Comparison of ENCODE assay signal across 17 cellular contexts in genomic region chr1:160679893-160680292, GRCh38. TPM values are rescaled to one million over a fixed set of nuclear protein-coding genes. Genes with fewer than 3 reads are reported as not detected.
DNase-seq lines count a peak whose midpoint lies in the region; ATAC-seq and TF ChIP-seq lines count a peak whose summit lies in the region.
"Had no signal": no experiment of that assay in that cellular context is flagged by ENCODE, and none has a peak within 500 bp of the region (broad histone marks: within the 10 kb centered on the region; RNA-seq: fewer than 3 reads in every experiment).

No MANE protein-coding gene starts in this region.

- POLR2A ChIA-PET in CD8-positive, alpha-beta T cell (lab: Charles Lee) = interaction anchor here (1.1 to 2.4 kb wide), 2 partner anchors 31 to 32 kb away, joined by 3 to 11 read pairs; partner anchors contain the start of gene CD48

- peak overlapping the region in 2 of 3 donors; percentile 6 to 70 for H3K27ac Mint-ChIP-seq in CD4-positive, CD25-positive, alpha-beta regulatory T cell
- H3K27ac Mint-ChIP-seq in CD8-positive, alpha-beta T cell = peak overlapping the region; percentile 76
- peak overlapping the region; percentile 92 for H3K27ac Mint-ChIP-seq in activated T-helper 17 cell treated with anti-CD3 and anti-CD28 coated beads, Interleukin-2, amount 50 U/mL, for 72 hours
- peak overlapping the region; percentile 64 for H3K27ac Mint-ChIP-seq in memory B cell
- H3K27ac Mint-ChIP-seq in nephron progenitor cell = no peak overlapping the region

- H3K27me3 ChIP-seq in CD4-positive, CD25-positive, alpha-beta regulatory T cell (ENCODE audit: control insufficient read depth, insufficient read depth, low read length) = no peaks in the 10 kb centered on the region
- H3K27me3 ChIP-seq in CD8-positive, alpha-beta T cell (ENCODE audit: insufficient read depth, low read length) = no peaks in the 10 kb centered on the region
- H3K27me3 ChIP-seq: Peyer's patch had no signal

- intact Hi-C loops in CD8-positive, alpha-beta T cell (cut with DNase I, micrococcal nuclease) = loop anchor here in 1 of 2 experiments (2.0 kb wide), 2 partner anchors 197 to 311 kb away; no protein-coding TSS in a partner anchor

- peaks cover 22 to 48% (median 41%) of the 10 kb centered on the region in 4 donors for H3K4me1 Mint-ChIP-seq in CD4-positive, CD25-positive, alpha-beta regulatory T cell
- peaks cover 52% of the 10 kb centered on the region for H3K4me1 Mint-ChIP-seq in CD8-positive, alpha-beta T cell (ENCODE audit: low read depth)
- peaks cover 56% of the 10 kb centered on the region for H3K4me1 Mint-ChIP-seq in activated T-helper 17 cell treated with anti-CD3 and anti-CD28 coated beads, Interleukin-2, amount 50 U/mL, for 72 hours
- H3K4me1 Mint-ChIP-seq in memory B cell (peaks cover 36% of the 10 kb centered on the region), nephron progenitor cell (peaks cover 4% of the 10 kb centered on the region)

- H3K27me3 Mint-ChIP-seq in CD4-positive, CD25-positive, alpha-beta regulatory T cell = no peaks in the 10 kb centered on the region
- no peaks in the 10 kb centered on the region for H3K27me3 Mint-ChIP-seq in CD8-positive, alpha-beta T cell (ENCODE audit: low read depth)
- no peaks in the 10 kb centered on the region for H3K27me3 Mint-ChIP-seq in activated T-helper 17 cell treated with anti-CD3 and anti-CD28 coated beads, Interleukin-2, amount 50 U/mL, for 72 hours
- H3K27me3 Mint-ChIP-seq in memory B cell = no peaks in the 10 kb centered on the region
- peaks cover 11% of the 10 kb centered on the region for H3K27me3 Mint-ChIP-seq in nephron progenitor cell (ENCODE audit: low read depth, poor library complexity)

- no peak overlapping the region for H3K4me3 Mint-ChIP-seq in CD4-positive, CD25-positive, alpha-beta regulatory T cell
- no peak overlapping the region for H3K4me3 Mint-ChIP-seq in CD8-positive, alpha-beta T cell
- no peak overlapping the region for H3K4me3 Mint-ChIP-seq in activated T-helper 17 cell treated with anti-CD3 and anti-CD28 coated beads, Interleukin-2, amount 50 U/mL, for 72 hours
- H3K4me3 Mint-ChIP-seq in memory B cell (no peak overlapping the region), nephron progenitor cell (no peak overlapping the region)
- H3K4me3 Mint-ChIP-seq: neural crest cell had no signal

- H3K9me3 ChIP-seq in CD4-positive, CD25-positive, alpha-beta regulatory T cell (ENCODE audit: control insufficient read depth in 2 of 2, low read length in 2 of 2) = no peaks in the 10 kb centered on the region
- no peaks in the 10 kb centered on the region for H3K9me3 ChIP-seq in CD8-positive, alpha-beta T cell (ENCODE audit: low read length)
- H3K9me3 ChIP-seq: Caco-2, Peyer's patch, SJSA1 had no signal

- H3K36me3 ChIP-seq in CD4-positive, CD25-positive, alpha-beta regulatory T cell (ENCODE audit: control insufficient read depth, insufficient read depth, low read length) = peaks cover 70% of the 10 kb centered on the region
- peaks cover 62% of the 10 kb centered on the region for H3K36me3 ChIP-seq in CD8-positive, alpha-beta T cell (ENCODE audit: insufficient read depth, low read length)
- H3K36me3 ChIP-seq: Peyer's patch, SJSA1 had no signal

- no peaks in the 10 kb centered on the region for H3K9me3 Mint-ChIP-seq in CD4-positive, CD25-positive, alpha-beta regulatory T cell
- H3K9me3 Mint-ChIP-seq in CD8-positive, alpha-beta T cell = no peaks in the 10 kb centered on the region
- no peaks in the 10 kb centered on the region for H3K9me3 Mint-ChIP-seq in activated T-helper 17 cell treated with anti-CD3 and anti-CD28 coated beads, Interleukin-2, amount 50 U/mL, for 72 hours
- H3K9me3 Mint-ChIP-seq in memory B cell (no peaks in the 10 kb centered on the region), nephron progenitor cell (no peaks in the 10 kb centered on the region)
- H3K9me3 Mint-ChIP-seq: neural crest cell had no signal

- no peak for ATAC-seq in CD4-positive, CD25-positive, alpha-beta regulatory T cell (ENCODE audit: low read depth in 2 of 2)
- ATAC-seq in CD8-positive, alpha-beta T cell = no peak
- ATAC-seq in activated T-helper 17 cell treated with anti-CD3 and anti-CD28 coated beads, Interleukin-2, amount 50 U/mL, for 72 hours (replicated peaks) = no peak
- no peak for ATAC-seq in memory B cell (ENCODE audit: low read depth)

- CTCF ChIA-PET in CD8-positive, alpha-beta T cell (lab: Charles Lee) = interaction anchor here (0.9 to 9.4 kb wide), 20 partner anchors 8 to 274 kb away, joined by 3 to 147 read pairs (median 8); partner anchors contain the start of genes CD48, ITLN1, ITLN2 and SLAMF1

- peaks cover 37% of the 10 kb centered on the region for H3K4me1 ChIP-seq in CD4-positive, CD25-positive, alpha-beta regulatory T cell (ENCODE audit: control insufficient read depth, insufficient read depth, low read length, poor library complexity, severe bottlenecking)
- peaks cover 50% of the 10 kb centered on the region for H3K4me1 ChIP-seq in CD8-positive, alpha-beta T cell (ENCODE audit: insufficient read depth, low read length)
- H3K4me1 ChIP-seq: Caco-2, SJSA1 had no signal

- no peak for TF ChIP-seq CTCF in CD8-positive, alpha-beta T cell (IDR thresholded peaks at IDR 0.05)
- TF ChIP-seq CTCF in nephron progenitor cell (IDR thresholded peaks at IDR 0.05) = no peak

- H3K4me3 ChIP-seq in CD4-positive, CD25-positive, alpha-beta regulatory T cell (ENCODE audit: low read depth, low read length) = no peak overlapping the region
- H3K4me3 ChIP-seq in CD8-positive, alpha-beta T cell (ENCODE audit: low read depth, low read length) = no peak overlapping the region
- H3K4me3 ChIP-seq: GM23248, Peyer's patch, SJSA1 had no signal

- H3K27ac ChIP-seq in CD4-positive, CD25-positive, alpha-beta regulatory T cell (ENCODE audit: insufficient read depth, low read length, poor library complexity, severe bottlenecking) = no peak overlapping the region
- no peak overlapping the region for H3K27ac ChIP-seq in CD8-positive, alpha-beta T cell (ENCODE audit: low read depth, low read length)
- H3K27ac ChIP-seq: GM23248, Peyer's patch, SJSA1 had no signal

- H3K36me3 Mint-ChIP-seq in CD4-positive, CD25-positive, alpha-beta regulatory T cell = peaks cover 43% of the 10 kb centered on the region
- H3K36me3 Mint-ChIP-seq in CD8-positive, alpha-beta T cell = peaks cover 83% of the 10 kb centered on the region
- H3K36me3 Mint-ChIP-seq in activated T-helper 17 cell treated with anti-CD3 and anti-CD28 coated beads, Interleukin-2, amount 50 U/mL, for 72 hours (ENCODE audit: low read depth) = no peaks in the 10 kb centered on the region
- peaks cover 37% of the 10 kb centered on the region for H3K36me3 Mint-ChIP-seq in memory B cell
- H3K36me3 Mint-ChIP-seq in nephron progenitor cell (ENCODE audit: low read depth) = no peaks in the 10 kb centered on the region

- DNase-seq in CD4-positive, CD25-positive, alpha-beta regulatory T cell = no peak
- DNase-seq in CD8-positive, alpha-beta T cell = no peak
- no peak for DNase-seq in memory B cell (ENCODE audit: low spot score in 2 of 2)
- no peak for DNase-seq in nephron progenitor cell
- no peak for DNase-seq in stimulated activated CD4-positive, alpha-beta T cell treated with anti-CD3 and anti-CD28 coated beads, Interleukin-2, amount 100 ng/mL, for 24 hours
- DNase-seq in DMS153 (lab: John Stamatoyannopoulos, UW) = no peak
- DNase-seq: Caco-2; GM23248; IMR-90; NCI-H1436; NCI-H510A treated with DMSO at 0.1 percent for 48 hours; NK-92 treated with Interleukin-12 subunit alpha and Interleukin-12 subunit beta, amount 100 ng/mL, for 24 hours; Peyer's patch had no signal

RNA-seq across cellular contexts. Expression of gene CD48, which starts 31.7 kb away (rescaled TPM):
- total RNA-seq in CD4-positive, CD25-positive, alpha-beta regulatory T cell = 290 TPM
- polyA plus RNA-seq in CD4-positive, CD25-positive, alpha-beta regulatory T cell = 100 to 1,000 TPM; 196 to 269 (median 240) TPM
- total RNA-seq in CD8-positive, alpha-beta T cell = 100 to 1,000 TPM; 397 to 399 TPM
- 100 to 1,000 TPM; 151 to 179 TPM for total RNA-seq in activated T-helper 17 cell treated with anti-CD3 and anti-CD28 coated beads, Interleukin-2, amount 50 U/mL, for 72 hours
- total RNA-seq: Caco-2, GM23248, IMR-90, neural crest cell, SJSA1 had no signal
- polyA plus RNA-seq: GM23248, IMR-90 had no signal

RNA-seq across cellular contexts. Expression of gene SLAMF1, which starts 33.0 kb away (rescaled TPM):
- total RNA-seq in CD4-positive, CD25-positive, alpha-beta regulatory T cell = 70.3 TPM
- polyA plus RNA-seq in CD4-positive, CD25-positive, alpha-beta regulatory T cell = 10 to 100 TPM; 33.5 to 45.4 (median 39.5) TPM
- 10 to 100 TPM; 12.8 to 18.6 TPM for total RNA-seq in CD8-positive, alpha-beta T cell
- 100 to 1,000 TPM; 121 to 186 TPM for total RNA-seq in activated T-helper 17 cell treated with anti-CD3 and anti-CD28 coated beads, Interleukin-2, amount 50 U/mL, for 72 hours
- total RNA-seq: Caco-2, GM23248, IMR-90, M059J, neural crest cell, SJSA1 had no signal
- polyA plus RNA-seq: GM23248, IMR-90 had no signal

RNA-seq across cellular contexts. Expression of gene SLAMF7, which starts 59.2 kb away (rescaled TPM):
- total RNA-seq in CD4-positive, CD25-positive, alpha-beta regulatory T cell = 0.76 TPM
- polyA plus RNA-seq in CD4-positive, CD25-positive, alpha-beta regulatory T cell = under 1 TPM; 0.07 to 0.88 (median 0.15) TPM
- total RNA-seq in CD8-positive, alpha-beta T cell = 10 to 100 TPM; 13.3 to 14.8 TPM
- 10 to 100 TPM in 1 of 2 donors, 1 to 10 TPM in 1; 4.5 to 15.0 TPM for total RNA-seq in activated T-helper 17 cell treated with anti-CD3 and anti-CD28 coated beads, Interleukin-2, amount 50 U/mL, for 72 hours
- total RNA-seq: Caco-2, GM23248, IMR-90, neural crest cell, SJSA1 had no signal
- polyA plus RNA-seq: GM23248, IMR-90 had no signal
